ENCODE assay signal across 1 cellular context in genomic region chr5:176934309-176934930, GRCh38.
TF ChIP-seq lines count a peak whose summit lies in the region.

No MANE protein-coding gene starts in this region.

TF ChIP-seq in HEK293, 187 proteins besides CTCF, POLR2A, EP300 and RAD21 (continued from another document):
- TF ChIP-seq ZSCAN5A (tag by site-specific recombination; IDR thresholded peaks at IDR 0.05) = no peak
- TF ChIP-seq ZNF416 (tag by site-specific recombination; IDR thresholded peaks at IDR 0.05) = no peak
- TF ChIP-seq ZNF449 (tag by site-specific recombination; IDR thresholded peaks at IDR 0.05) = no peak
- TF ChIP-seq ZNF610 (tag by site-specific recombination; IDR thresholded peaks at IDR 0.05; ENCODE audit: borderline replicate concordance) = no peak
